Comparison of ENCODE assay signal across 9 cellular contexts in genomic region chr3:113035387-113035982, GRCh38. TPM values are rescaled to one million over a fixed set of nuclear protein-coding genes. Genes with fewer than 3 reads are reported as not detected.
DNase-seq lines count a peak whose midpoint lies in the region; ATAC-seq and TF ChIP-seq lines count a peak whose summit lies in the region.
"Had no signal": no experiment of that assay in that cellular context is flagged by ENCODE, and none has a peak within 500 bp of the region (broad histone marks: within the 10 kb centered on the region; RNA-seq: fewer than 3 reads in every experiment).

No MANE protein-coding gene starts in this region.

- no peak overlapping the region for H3K4me3 Mint-ChIP-seq in CD14-positive monocyte
- no peak overlapping the region for H3K4me3 Mint-ChIP-seq in activated CD8-positive, alpha-beta T cell treated with anti-CD3 and anti-CD28 coated beads for 36 hours
- H3K4me3 Mint-ChIP-seq: T-helper 1 cell treated with Interleukin-12 subunit alpha and Interleukin-12 subunit beta and Interleukin-4 antibody, amounts not matched to agents 30 μg/mL and 1 μg/mL, for 36 hours had no signal

- no peaks in the 10 kb centered on the region for H3K36me3 Mint-ChIP-seq in CD14-positive monocyte
- no peaks in the 10 kb centered on the region for H3K36me3 Mint-ChIP-seq in activated CD8-positive, alpha-beta T cell treated with anti-CD3 and anti-CD28 coated beads for 36 hours (ENCODE audit: low read depth)

- no peaks in the 10 kb centered on the region for H3K9me3 Mint-ChIP-seq in CD14-positive monocyte
- no peaks in the 10 kb centered on the region for H3K9me3 Mint-ChIP-seq in activated CD8-positive, alpha-beta T cell treated with anti-CD3 and anti-CD28 coated beads for 36 hours
- H3K9me3 Mint-ChIP-seq: T-helper 1 cell treated with Interleukin-12 subunit alpha and Interleukin-12 subunit beta and Interleukin-4 antibody, amounts not matched to agents 30 μg/mL and 1 μg/mL, for 36 hours had no signal

- no peak for DNase-seq in CD14-positive monocyte (ENCODE audit: low spot score)
- peak; percentile 39 for DNase-seq in NCI-H446 treated with DMSO at 0.1 percent for 48 hours (lab: John Stamatoyannopoulos, UW)
- peak; percentile 41 for DNase-seq in activated CD8-positive, alpha-beta T cell treated with anti-CD3 and anti-CD28 coated beads for 36 hours
- peak; percentile 61 for DNase-seq in fibroblast of villous mesenchyme (ENCODE audit: low read depth)
- no peak for DNase-seq in NK-92 treated with Interleukin-12 subunit alpha and Interleukin-12 subunit beta, amount 100 ng/mL, for 24 hours (lab: John Stamatoyannopoulos, UW)

- no peaks in the 10 kb centered on the region for H3K36me3 ChIP-seq in neutrophil

- peak; percentile 59 for ATAC-seq in GM18505 (IDR thresholded peaks at IDR 0.05; ENCODE audit: unreplicated experiment)
- ATAC-seq in HG03159 (IDR thresholded peaks at IDR 0.05; ENCODE audit: unreplicated experiment) = peak; percentile 70
- ATAC-seq in activated CD8-positive, alpha-beta T cell treated with anti-CD3 and anti-CD28 coated beads for 36 hours = peak; percentile 81

- H3K4me1 ChIP-seq in neutrophil (ENCODE audit: control insufficient read depth in 1 of 2, insufficient read depth in 1 of 2, low read depth in 1 of 2, low read length in 1 of 2) = no peaks in the 10 kb centered on the region

- peaks cover 0 to 2% (median 1%) of the 10 kb centered on the region in 3 donors for H3K27me3 Mint-ChIP-seq in CD14-positive monocyte (ENCODE audit: low read depth in 3 of 3)
- H3K27me3 Mint-ChIP-seq in activated CD8-positive, alpha-beta T cell treated with anti-CD3 and anti-CD28 coated beads for 36 hours = no peaks in the 10 kb centered on the region

- H3K27ac ChIP-seq in neutrophil = no peak overlapping the region

- no peak overlapping the region for H3K27ac Mint-ChIP-seq in CD14-positive monocyte
- H3K27ac Mint-ChIP-seq in activated CD8-positive, alpha-beta T cell treated with anti-CD3 and anti-CD28 coated beads for 36 hours = no peak overlapping the region
- H3K27ac Mint-ChIP-seq: T-helper 1 cell treated with Interleukin-12 subunit alpha and Interleukin-12 subunit beta and Interleukin-4 antibody, amounts not matched to agents 30 μg/mL and 1 μg/mL, for 36 hours had no signal

- TF ChIP-seq CTCF in CD14-positive monocyte (IDR thresholded peaks at IDR 0.05) (peak; percentile 88), fibroblast of villous mesenchyme (IDR thresholded peaks at IDR 0.05; ENCODE audit: insufficient read depth, low read depth, low read length) (peak; percentile 93), neutrophil (IDR thresholded peaks at IDR 0.05) (peak; percentile 37)
- TF ChIP-seq CTCF in activated CD8-positive, alpha-beta T cell treated with anti-CD3 and anti-CD28 coated beads for 36 hours (IDR thresholded peaks at IDR 0.05) = peak; percentile 84

- no peak overlapping the region for H3K4me3 ChIP-seq in fibroblast of villous mesenchyme (ENCODE audit: low read depth, low read length)
- H3K4me3 ChIP-seq in neutrophil (ENCODE audit: low read depth in 1 of 2, low read length in 1 of 2) = no peak overlapping the region

- intact Hi-C loops in CD14-positive monocyte (cut with micrococcal nuclease) = no loop called here
- intact Hi-C loops in activated CD8-positive, alpha-beta T cell treated with anti-CD3 and anti-CD28 coated beads for 36 hours (cut with micrococcal nuclease) = no loop called here

- H3K27me3 ChIP-seq in neutrophil = no peaks in the 10 kb centered on the region

- H3K9me3 ChIP-seq in neutrophil = no peaks in the 10 kb centered on the region

- POLR2A ChIA-PET in activated CD8-positive, alpha-beta T cell treated with anti-CD3 and anti-CD28 coated beads for 36 hours (lab: Charles Lee) = no interaction called here

- no peak for TF ChIP-seq POLR2A in GM18505 (IDR thresholded peaks at IDR 0.05; ENCODE audit: borderline replicate concordance, extremely low read depth, insufficient read depth, insufficient read length)

- CTCF ChIA-PET in activated CD8-positive, alpha-beta T cell treated with anti-CD3 and anti-CD28 coated beads for 36 hours (lab: Charles Lee) = interaction anchor here (0.6 to 4.1 kb wide), 22 partner anchors 9 to 452 kb away, joined by 3 to 26 read pairs (median 4); a partner anchor contains a TSS

- H3K4me1 Mint-ChIP-seq in CD14-positive monocyte = no peaks in the 10 kb centered on the region
- no peaks in the 10 kb centered on the region for H3K4me1 Mint-ChIP-seq in activated CD8-positive, alpha-beta T cell treated with anti-CD3 and anti-CD28 coated beads for 36 hours (ENCODE audit: low read depth)

RNA-seq across cellular contexts. Expression of gene GTPBP8, which starts 44.7 kb away (rescaled TPM):
- polyA plus RNA-seq in CD14-positive monocyte = 10 to 100 TPM in 1 of 2 donors, 1 to 10 TPM in 1; 9.8 to 10.8 TPM
- total RNA-seq in activated CD8-positive, alpha-beta T cell treated with anti-CD3 and anti-CD28 coated beads for 36 hours = 10 to 100 TPM; 24.7 to 28.0 TPM
- 40.6 and 44.9 TPM in 2 replicates for total RNA-seq in fibroblast of villous mesenchyme

Comparison
In these comparisons a context has a peak if more than half of its experiments do, and no peak if none do; other contexts are left out.
1. DNase-seq: peak in NCI-H446 treated with DMSO at 0.1 percent for 48 hours (single experiment), activated CD8-positive, alpha-beta T cell treated with anti-CD3 and anti-CD28 coated beads for 36 hours (single experiment) and fibroblast of villous mesenchyme (single experiment); none in CD14-positive monocyte (single experiment) and NK-92 treated with Interleukin-12 subunit alpha and Interleukin-12 subunit beta, amount 100 ng/mL, for 24 hours (single experiment).
2. CTCF ChIP-seq: peak in every context shown above with its lines; median percentile 93 in fibroblast of villous mesenchyme; 88 in CD14-positive monocyte; 84 in activated CD8-positive, alpha-beta T cell treated with anti-CD3 and anti-CD28 coated beads for 36 hours; 37 in neutrophil.
3. Peak in every context shown above with its lines, with median percentiles within 50 percentile points of each other: ATAC-seq.